Comparison of ENCODE assay signal across 15 cellular contexts in the genomic region with DNA sequence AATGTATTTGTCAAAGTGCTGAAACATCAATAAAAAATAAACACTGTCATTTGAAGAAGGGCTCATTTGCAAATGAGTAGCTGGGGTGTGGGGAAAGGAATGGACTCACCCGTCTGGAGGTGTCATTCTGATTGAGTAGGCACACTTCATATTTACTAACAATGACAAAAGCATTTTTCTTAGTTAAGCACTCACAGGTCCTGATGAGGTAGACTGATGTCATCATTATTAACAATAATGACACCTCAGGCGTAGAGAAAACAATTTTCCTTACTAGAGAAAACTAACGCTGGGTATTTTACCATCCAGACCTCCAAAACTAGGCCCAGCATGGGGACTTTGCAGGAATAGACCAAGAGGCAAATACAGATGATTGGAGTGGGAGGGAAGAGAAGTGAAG.
"Had no signal": no experiment of that assay in that cellular context is flagged by ENCODE, and none has a peak within 500 bp of the region (broad histone marks: within the 10 kb centered on the region; RNA-seq: fewer than 3 reads in every experiment).

No MANE protein-coding gene starts in this region.

- H3K4me1 Mint-ChIP-seq: activated B cell treated with CpG ODN at 0.5 μM for 24 hours; central memory CD8-positive, alpha-beta T cell; nephron progenitor cell had no signal

- H3K4me3 Mint-ChIP-seq: activated B cell treated with CpG ODN at 0.5 μM for 24 hours; activated CD8-positive, alpha-beta T cell treated with anti-CD3 and anti-CD28 coated beads for 36 hours; activated naive CD4-positive, alpha-beta T cell treated with anti-CD3 and anti-CD28 coated beads for 36 hours; central memory CD8-positive, alpha-beta T cell; nephron progenitor cell had no signal

- H3K27ac Mint-ChIP-seq: activated B cell treated with CpG ODN at 0.5 μM for 24 hours; activated CD8-positive, alpha-beta T cell treated with anti-CD3 and anti-CD28 coated beads for 36 hours; activated naive CD4-positive, alpha-beta T cell treated with anti-CD3 and anti-CD28 coated beads for 36 hours had no signal

- H3K9me3 Mint-ChIP-seq: activated B cell treated with CpG ODN at 0.5 μM for 24 hours; activated CD8-positive, alpha-beta T cell treated with anti-CD3 and anti-CD28 coated beads for 36 hours; activated naive CD4-positive, alpha-beta T cell treated with anti-CD3 and anti-CD28 coated beads for 36 hours; central memory CD8-positive, alpha-beta T cell; nephron progenitor cell had no signal

- H3K27me3 Mint-ChIP-seq: activated CD8-positive, alpha-beta T cell treated with anti-CD3 and anti-CD28 coated beads for 36 hours; central memory CD8-positive, alpha-beta T cell had no signal

- H3K27ac ChIP-seq: brain microvascular endothelial cell, colonic mucosa, gastroesophageal sphincter, heart left ventricle, left lung, tibial nerve, uterus had no signal

- H3K36me3 ChIP-seq: brain microvascular endothelial cell, colonic mucosa, gastroesophageal sphincter, heart left ventricle, left lung, tibial nerve, uterus had no signal

- H3K9me3 ChIP-seq: colonic mucosa, gastroesophageal sphincter, heart left ventricle, left lung, tibial nerve, uterus had no signal

- H3K4me1 ChIP-seq: colonic mucosa, gastroesophageal sphincter, heart left ventricle, left lung, tibial nerve, uterus had no signal

- H3K27me3 ChIP-seq: brain microvascular endothelial cell, colonic mucosa, gastroesophageal sphincter, heart left ventricle, left lung, tibial nerve, uterus had no signal

- H3K4me3 ChIP-seq: colonic mucosa, gastroesophageal sphincter, heart left ventricle, left lung, tibial nerve, uterus had no signal

- DNase-seq: activated B cell treated with CpG ODN at 0.5 μM for 24 hours; activated T-cell treated with anti-CD3 and anti-CD28 coated beads, Interleukin-2, amount 50 U/mL, for 1 hour; colonic mucosa; heart left ventricle; kidney; left lung; nephron progenitor cell; substantia nigra; uterus had no signal
